8 cellular contexts compared by ENCODE assay signal in genomic region chr6:7542065-7542877, GRCh38. TPM values are rescaled to one million over a fixed set of nuclear protein-coding genes. Genes with fewer than 3 reads are reported as not detected.
DNase-seq lines count a peak whose midpoint lies in the region; ATAC-seq and TF ChIP-seq lines count a peak whose summit lies in the region.

No MANE protein-coding gene starts in this region.

- intact Hi-C loops in left cardiac atrium (cut with DNase I), result no loop called here
- intact Hi-C loops in psoas muscle (cut with DNase I), result no loop called here

- CTCF ChIA-PET in HEK293 (lab: Yijun Ruan, JAX), result interaction anchor here (1.7 kb wide), 1 partner anchor 143 kb away, joined by 3 read pairs; no protein-coding TSS in a partner anchor

- H3K27ac ChIP-seq in HEK293 (ENCODE audit: extremely low read depth, low read depth, low read length), result peak overlapping the region; percentile 96
- H3K27ac ChIP-seq in psoas muscle, result no peak overlapping the region

- H3K4me3 ChIP-seq in HEK293 (ENCODE audit: low read depth, low read length), result peak overlapping the region; percentile 74
- H3K4me3 ChIP-seq in psoas muscle, result peak overlapping the region; percentile 71

- H3K4me1 ChIP-seq in HEK293 (ENCODE audit: control insufficient read depth, insufficient read depth, low read length) (peaks cover 41% of the 10 kb centered on the region), psoas muscle (peaks cover 4% of the 10 kb centered on the region)

- POLR2A ChIA-PET in HEK293 (lab: Yijun Ruan, JAX), result interaction anchor here (1.0 to 2.2 kb wide), 14 partner anchors 8 to 152 kb away, joined by 3 to 35 read pairs (median 10); partner anchors contain the start of genes CAGE1, RIOK1 and SNRNP48

- peak; percentile 18 for DNase-seq in AG08395 (ENCODE audit: low spot score)
- DNase-seq in activated T-cell treated with anti-CD3 and anti-CD28 coated beads, Interleukin-2, amount 50 U/mL, for 48 hours, result peak; percentile 23 to 30
- peak; percentile 34 for DNase-seq in left cardiac atrium
- peak in 1 of 2 donors; percentile 23 for DNase-seq in psoas muscle
- no peak for DNase-seq in GDM1 (lab: John Stamatoyannopoulos, UW)

- H3K9me3 ChIP-seq in HEK293 (ENCODE audit: control insufficient read depth, insufficient read depth, low read depth, low read length), result no peaks in the 10 kb centered on the region
- H3K9me3 ChIP-seq in psoas muscle, result no peaks in the 10 kb centered on the region

- H3K36me3 ChIP-seq in HEK293 (ENCODE audit: control insufficient read depth in 2 of 2, insufficient read depth in 1 of 2, low read length in 2 of 2) (no peaks in the 10 kb centered on the region), psoas muscle (ENCODE audit: insufficient read depth in 1 of 2, low read depth in 1 of 2) (no peaks in the 10 kb centered on the region)

- ATAC-seq in left cardiac atrium (peak; percentile 25 to 29), psoas muscle (peak in 3 of 4 donors; percentile 21 to 42 (median 27)), HG03342 (IDR thresholded peaks at IDR 0.05; ENCODE audit: unreplicated experiment) (no peak), HG03460 (IDR thresholded peaks at IDR 0.05; ENCODE audit: unreplicated experiment) (no peak)

- TF ChIP-seq CTCF in HEK293 (tag by site-specific recombination; IDR thresholded peaks at IDR 0.05) (no peak; the same call in 1 of the 2 replicates), psoas muscle (IDR thresholded peaks at IDR 0.05) (no peak)

- WGBS in psoas muscle, 3 donors, result 0 to 1% (median 0%) methylated on average over 64 to 80 of the region's 80 CpGs

- H3K27me3 ChIP-seq in psoas muscle (ENCODE audit: insufficient read depth in 3 of 3, low read length in 2 of 3), result peaks cover 0 to 94% (median 33%) of the 10 kb centered on the region in 3 donors

TF ChIP-seq in HEK293, 187 proteins besides CTCF, POLR2A, EP300 and RAD21:
- TF ChIP-seq ZBTB48 (tag by site-specific recombination; IDR thresholded peaks at IDR 0.05) (0 out of 2 replicates have a peak, but pooled peaks have one; percentile 7), ZNF132 (tag by site-specific recombination; IDR thresholded peaks at IDR 0.05; ENCODE audit: borderline replicate concordance) (no peak), PRDM6 (tag by site-specific recombination; IDR thresholded peaks at IDR 0.05) (no peak), ZNF777 (tag by site-specific recombination; IDR thresholded peaks at IDR 0.05; ENCODE audit: borderline replicate concordance) (no peak; the same call in none of the 2 replicates), ZNF76 (tag by site-specific recombination; IDR thresholded peaks at IDR 0.05; ENCODE audit: borderline replicate concordance, low read depth) (no peak), SP3 (tag by site-specific recombination; IDR thresholded peaks at IDR 0.05) (0 out of 2 replicates have a peak, but pooled peaks have one; percentile 14), ZBTB17 (tag by site-specific recombination; IDR thresholded peaks at IDR 0.05) (peak; percentile 46; the same call in 1 of the 2 replicates), ZNF654 (tag by site-specific recombination; IDR thresholded peaks at IDR 0.05; ENCODE audit: low read depth) (no peak), GLIS2 (tag by site-specific recombination; IDR thresholded peaks at IDR 0.05) (peak; percentile 43), ZNF335 (tag by site-specific recombination; conservative IDR thresholded peaks at IDR 0.05) (peak; percentile 1; the same call in 1 of the 2 replicates), ZBTB26 (tag by site-specific recombination; optimal IDR thresholded peaks at IDR 0.05) (peak; percentile 37), PRDM10 (tag by site-specific recombination; IDR thresholded peaks at IDR 0.05) (no peak), ZFP37 (tag by site-specific recombination; IDR thresholded peaks at IDR 0.05) (peak; percentile 1; the same call in 1 of the 2 replicates), TRIM28 (IDR thresholded peaks at IDR 0.05; ENCODE audit: borderline replicate concordance, low read length) (no peak), ZBTB20 (tag by site-specific recombination; IDR thresholded peaks at IDR 0.05) (peak; percentile 92), SP2 (tag by site-specific recombination; IDR thresholded peaks at IDR 0.05) (peak; percentile 59), HOXC10 (CRISPR knock-in tag; IDR thresholded peaks at IDR 0.05) (no peak), ZNF514 (tag by site-specific recombination; IDR thresholded peaks at IDR 0.05) (no peak)

RNA-seq across cellular contexts. Expression of gene DSP, which starts 0.8 kb away (rescaled TPM):
- total RNA-seq in left cardiac atrium (100 to 1,000 TPM; 179 to 198 TPM), psoas muscle (under 1 TPM; 0.25 to 0.49 (median 0.36) TPM)
- polyA plus RNA-seq in psoas muscle, result under 1 TPM; 0.10 to 0.26 (median 0.11) TPM

RNA-seq across cellular contexts. Expression of gene SNRNP48, which starts 47.7 kb away (rescaled TPM):
- total RNA-seq in left cardiac atrium, result 10 to 100 TPM; 10.3 to 12.6 TPM
- total RNA-seq in psoas muscle, result 10 to 100 TPM in 2 of 4 donors, 1 to 10 TPM in 2; 8.3 to 11.8 (median 10.1) TPM
- polyA plus RNA-seq in psoas muscle, result 10 to 100 TPM in 1 of 3 donors, 1 to 10 TPM in 2; 8.8 to 40.8 (median 9.9) TPM

Comparison
In these comparisons a context has a peak if more than half of its experiments do, and no peak if none do; other contexts are left out.
1. ATAC-seq: peak in left cardiac atrium (2 of 2) and psoas muscle (3 of 4); none in HG03342 (single experiment) and HG03460 (single experiment).
2. RNA of gene DSP, which starts 0.8 kb away (total RNA-seq): 179 to 198 TPM in left cardiac atrium; 0.25 to 0.49 TPM in psoas muscle; every median in the first group is over 100 times any median in the second.